13 cellular contexts compared by ENCODE assay signal in genomic region chr1:13623021-13623637, GRCh38. TPM values are rescaled to one million over a fixed set of nuclear protein-coding genes. Genes with fewer than 3 reads are reported as not detected.
"Had no signal": no experiment of that assay in that cellular context is flagged by ENCODE, and none has a peak within 500 bp of the region (broad histone marks: within the 10 kb centered on the region; RNA-seq: fewer than 3 reads in every experiment).

No MANE protein-coding gene starts in this region.

- H3K27ac Mint-ChIP-seq: activated T-helper 17 cell treated with anti-CD3 and anti-CD28 coated beads, Interleukin-2, amount 50 U/mL, for 72 hours; mesothelial cell of epicardium; neural progenitor cell; stimulated activated effector memory CD8-positive, alpha-beta T cell treated with anti-CD3 and anti-CD28 coated beads, Interleukin-12 subunit alpha, Interleukin-12 subunit beta, amount 100 ng/mL, for 72 hours; T-helper 2 cell treated with Interferon-gamma antibody and Interleukin-4, amounts not matched to agents 5 μg/mL and 100 μg/mL, for 36 hours had no signal

- H3K27me3 ChIP-seq: neural progenitor cell, ovary had no signal

- H3K9me3 Mint-ChIP-seq: activated T-helper 17 cell treated with anti-CD3 and anti-CD28 coated beads, Interleukin-2, amount 50 U/mL, for 72 hours; stimulated activated effector memory CD8-positive, alpha-beta T cell treated with anti-CD3 and anti-CD28 coated beads, Interleukin-12 subunit alpha, Interleukin-12 subunit beta, amount 100 ng/mL, for 72 hours; T-helper 2 cell treated with Interferon-gamma antibody and Interleukin-4, amounts not matched to agents 5 μg/mL and 100 μg/mL, for 36 hours had no signal

- H3K4me3 Mint-ChIP-seq: activated T-helper 17 cell treated with anti-CD3 and anti-CD28 coated beads, Interleukin-2, amount 50 U/mL, for 72 hours; mesothelial cell of epicardium; neural progenitor cell; stimulated activated effector memory CD8-positive, alpha-beta T cell treated with anti-CD3 and anti-CD28 coated beads, Interleukin-12 subunit alpha, Interleukin-12 subunit beta, amount 100 ng/mL, for 72 hours; T-helper 2 cell treated with Interferon-gamma antibody and Interleukin-4, amounts not matched to agents 5 μg/mL and 100 μg/mL, for 36 hours had no signal

- H3K4me1 Mint-ChIP-seq: activated T-helper 17 cell treated with anti-CD3 and anti-CD28 coated beads, Interleukin-2, amount 50 U/mL, for 72 hours; mesothelial cell of epicardium; stimulated activated effector memory CD8-positive, alpha-beta T cell treated with anti-CD3 and anti-CD28 coated beads, Interleukin-12 subunit alpha, Interleukin-12 subunit beta, amount 100 ng/mL, for 72 hours had no signal

- H3K36me3 ChIP-seq: neural progenitor cell, ovary had no signal

- ATAC-seq: activated T-helper 17 cell treated with anti-CD3 and anti-CD28 coated beads, Interleukin-2, amount 50 U/mL, for 72 hours; stimulated activated effector memory CD8-positive, alpha-beta T cell treated with anti-CD3 and anti-CD28 coated beads, Interleukin-12 subunit alpha, Interleukin-12 subunit beta, amount 100 ng/mL, for 72 hours had no signal

- H3K4me1 ChIP-seq: neural progenitor cell had no signal

- H3K27ac ChIP-seq: neural progenitor cell, ovary had no signal

- DNase-seq: activated CD4-positive, alpha-beta T cell treated with anti-CD3 and anti-CD28 coated beads, Interleukin-2, amount 50 U/mL, for 1 hour; activated naive CD4-positive, alpha-beta T cell treated with Interleukin-2 at 50 U/mL for 16 hours; activated T-cell treated with anti-CD3 and anti-CD28 coated beads for 4 hours; foreskin fibroblast; kidney glomerular epithelial cell; ovary; SW 1271 had no signal

- H3K9me3 ChIP-seq: ovary had no signal

- H3K36me3 Mint-ChIP-seq: neural progenitor cell; stimulated activated effector memory CD8-positive, alpha-beta T cell treated with anti-CD3 and anti-CD28 coated beads, Interleukin-12 subunit alpha, Interleukin-12 subunit beta, amount 100 ng/mL, for 72 hours had no signal

- H3K4me3 ChIP-seq: neural progenitor cell, ovary had no signal

RNA-seq across cellular contexts. Expression of gene PDPN, which starts 39.5 kb away (rescaled TPM):
- total RNA-seq: activated CD8-positive, alpha-beta memory T cell treated with anti-CD3 and anti-CD28 coated beads for 36 hours; activated T-helper 17 cell treated with anti-CD3 and anti-CD28 coated beads, Interleukin-2, amount 50 U/mL, for 72 hours had no signal
